ENCODE assay signal across 20 cellular contexts in genomic region chr19:16579381-16579780, GRCh38. TPM values are rescaled to one million over a fixed set of nuclear protein-coding genes. Genes with fewer than 3 reads are reported as not detected.
DNase-seq lines count a peak whose midpoint lies in the region; ATAC-seq and TF ChIP-seq lines count a peak whose summit lies in the region.
"Had no signal": no experiment of that assay in that cellular context is flagged by ENCODE, and none has a peak within 500 bp of the region (broad histone marks: within the 10 kb centered on the region; RNA-seq: fewer than 3 reads in every experiment).

No MANE protein-coding gene starts in this region.

- H3K36me3 Mint-ChIP-seq in natural killer cell (peaks cover 8% of the 10 kb centered on the region), activated B cell treated with CpG ODN at 0.5 μM for 24 hours (ENCODE audit: low read depth) (peaks cover 54% of the 10 kb centered on the region)
- H3K36me3 Mint-ChIP-seq in natural killer cell treated with Interleukin-12 subunit alpha and Interleukin-12 subunit beta and Interleukin-15 and Interleukin-18, amount 100 ng/mL, for 72 hours = no peaks in the 10 kb centered on the region

- no peak overlapping the region for H3K4me2 ChIP-seq in OCI-LY7 (ENCODE audit: low read length)

- H3K4me1 Mint-ChIP-seq in natural killer cell = peaks cover 39 to 60% of the 10 kb centered on the region in 2 donors
- peaks cover 41 to 42% of the 10 kb centered on the region in 2 donors for H3K4me1 Mint-ChIP-seq in natural killer cell treated with Interleukin-12 subunit alpha and Interleukin-12 subunit beta and Interleukin-15 and Interleukin-18, amount 100 ng/mL, for 72 hours (ENCODE audit: low read depth in 2 of 2)
- peaks cover 66% of the 10 kb centered on the region for H3K4me1 Mint-ChIP-seq in activated B cell treated with CpG ODN at 0.5 μM for 24 hours
- peaks cover 74% of the 10 kb centered on the region for H3K4me1 Mint-ChIP-seq in stimulated activated naive CD8-positive, alpha-beta T cell treated with anti-CD3 and anti-CD28 coated beads, Interleukin-15, amount 100 ng/mL, for 72 hours

- H3K4me3 Mint-ChIP-seq in natural killer cell (no peak overlapping the region), activated B cell treated with CpG ODN at 0.5 μM for 24 hours (no peak overlapping the region)
- no peak overlapping the region for H3K4me3 Mint-ChIP-seq in natural killer cell treated with Interleukin-12 subunit alpha and Interleukin-12 subunit beta and Interleukin-15 and Interleukin-18, amount 100 ng/mL, for 72 hours
- H3K4me3 Mint-ChIP-seq in stimulated activated naive CD8-positive, alpha-beta T cell treated with anti-CD3 and anti-CD28 coated beads, Interleukin-15, amount 100 ng/mL, for 72 hours = no peak overlapping the region

- no peak for DNase-seq in natural killer cell
- DNase-seq in natural killer cell treated with Interleukin-12 subunit alpha and Interleukin-12 subunit beta and Interleukin-15 and Interleukin-18, amount 100 ng/mL, for 72 hours (ENCODE audit: low spot score) = no peak
- no peak for DNase-seq in activated B cell treated with CpG ODN at 0.5 μM for 24 hours
- peak; percentile 35 for DNase-seq in epithelial cell of esophagus (ENCODE audit: low read depth)
- no peak for DNase-seq in stimulated activated naive CD8-positive, alpha-beta T cell treated with anti-CD3 and anti-CD28 coated beads, Interleukin-15, amount 100 ng/mL, for 72 hours
- DNase-seq in NCI-H82 (lab: John Stamatoyannopoulos, UW) = no peak
- no peak for DNase-seq in H4 (ENCODE audit: low spot score)
- no peak for DNase-seq in OCI-LY7 (ENCODE audit: low spot score)
- DNase-seq: activated CD4-positive, alpha-beta T cell treated with anti-CD3 and anti-CD28 coated beads, Interleukin-2, amount 50 U/mL, for 48 hours; activated effector memory CD4-positive, alpha-beta T cell treated with Interleukin-2 at 50 U/mL for 16 hours; erythroblast; GF-D8; left ventricle myocardium inferior; NCI-H187 treated with DMSO at 0.1 percent for 48 hours; NCI-H446; stimulated activated CD4-positive, alpha-beta T cell treated with anti-CD3 and anti-CD28 coated beads, Interleukin-4, amount 100 ng/mL, for 1 hour; testis had no signal

- H3K27ac ChIP-seq in OCI-LY7 (ENCODE audit: low read depth, low read length, poor library complexity, severe bottlenecking) = no peak overlapping the region
- H3K27ac ChIP-seq: ascending aorta, coronary artery, left ventricle myocardium inferior, testis had no signal

- peaks cover 11% of the 10 kb centered on the region for H4K20me1 ChIP-seq in OCI-LY7 (ENCODE audit: insufficient read depth, low read length)

- POLR2A ChIA-PET in activated B cell treated with CpG ODN at 0.5 μM for 24 hours (lab: Charles Lee) = interaction anchor here (0.6 to 2.3 kb wide), 2 partner anchors 9 to 114 kb away, joined by 9 read pairs; no protein-coding TSS in a partner anchor
- POLR2A ChIA-PET in OCI-LY7 (lab: Charles Lee) = no interaction called here

- H3K27me3 Mint-ChIP-seq in natural killer cell (ENCODE audit: low read depth in 2 of 2) (no peaks in the 10 kb centered on the region), activated B cell treated with CpG ODN at 0.5 μM for 24 hours (no peaks in the 10 kb centered on the region)
- H3K27me3 Mint-ChIP-seq in natural killer cell treated with Interleukin-12 subunit alpha and Interleukin-12 subunit beta and Interleukin-15 and Interleukin-18, amount 100 ng/mL, for 72 hours = no peaks in the 10 kb centered on the region
- no peaks in the 10 kb centered on the region for H3K27me3 Mint-ChIP-seq in stimulated activated naive CD8-positive, alpha-beta T cell treated with anti-CD3 and anti-CD28 coated beads, Interleukin-15, amount 100 ng/mL, for 72 hours

- no TSS peak for BruUV-seq in OCI-LY7 (replicated peaks; lab: Mats Ljungman, UMichigan)

- no peak overlapping the region for H2AFZ ChIP-seq in OCI-LY7 (ENCODE audit: low read length)

- peaks cover 34% of the 10 kb centered on the region for H3K4me1 ChIP-seq in OCI-LY7 (ENCODE audit: insufficient read depth, low read length, poor library complexity, severe bottlenecking)

- H3K36me3 ChIP-seq in OCI-LY7 (ENCODE audit: insufficient read depth, low read length) = peaks cover 72% of the 10 kb centered on the region

- peaks cover 71% of the 10 kb centered on the region for H3K79me2 ChIP-seq in OCI-LY7 (ENCODE audit: insufficient read depth, low read depth, low read length)

- CTCF ChIA-PET in activated B cell treated with CpG ODN at 0.5 μM for 24 hours (lab: Charles Lee) (no interaction called here), OCI-LY7 (lab: Charles Lee; ENCODE audit: unreplicated experiment) (no interaction called here)

- H3K4me3 ChIP-seq in epithelial cell of esophagus (ENCODE audit: low read length) = no peak overlapping the region
- no peak overlapping the region for H3K4me3 ChIP-seq in OCI-LY7 (ENCODE audit: low read depth, low read length, poor library complexity, severe bottlenecking)
- H3K4me3 ChIP-seq: ascending aorta, coronary artery, left ventricle myocardium inferior, skin epidermis, testis had no signal

- H3K9me2 ChIP-seq in OCI-LY7 (ENCODE audit: insufficient read depth, low read length) = no peaks in the 10 kb centered on the region

- ATAC-seq in natural killer cell (no peak), activated B cell treated with CpG ODN at 0.5 μM for 24 hours (ENCODE audit: low read depth) (no peak)
- no peak for ATAC-seq in natural killer cell treated with Interleukin-12 subunit alpha and Interleukin-12 subunit beta and Interleukin-15 and Interleukin-18, amount 100 ng/mL, for 72 hours
- no peak for ATAC-seq in stimulated activated naive CD8-positive, alpha-beta T cell treated with anti-CD3 and anti-CD28 coated beads, Interleukin-15, amount 100 ng/mL, for 72 hours

- H3K9me3 ChIP-seq in OCI-LY7 (ENCODE audit: low read length) = no peaks in the 10 kb centered on the region
- H3K9me3 ChIP-seq: ascending aorta, left ventricle myocardium inferior, testis had no signal

- TF ChIP-seq CTCF in natural killer cell (IDR thresholded peaks at IDR 0.05) = no peak
- no peak for TF ChIP-seq CTCF in activated B cell treated with CpG ODN at 0.5 μM for 24 hours (IDR thresholded peaks at IDR 0.05)
- TF ChIP-seq CTCF in epithelial cell of esophagus (IDR thresholded peaks at IDR 0.05; ENCODE audit: insufficient read depth, low read depth, low read length, missing control alignments) = no peak
- no peak for TF ChIP-seq CTCF in OCI-LY7 (conservative IDR thresholded peaks at IDR 0.05; ENCODE audit: low read length)

- H3K9me3 Mint-ChIP-seq in natural killer cell = no peaks in the 10 kb centered on the region
- H3K9me3 Mint-ChIP-seq in natural killer cell treated with Interleukin-12 subunit alpha and Interleukin-12 subunit beta and Interleukin-15 and Interleukin-18, amount 100 ng/mL, for 72 hours = no peaks in the 10 kb centered on the region
- H3K9me3 Mint-ChIP-seq in activated B cell treated with CpG ODN at 0.5 μM for 24 hours = no peaks in the 10 kb centered on the region
- H3K9me3 Mint-ChIP-seq in stimulated activated naive CD8-positive, alpha-beta T cell treated with anti-CD3 and anti-CD28 coated beads, Interleukin-15, amount 100 ng/mL, for 72 hours = no peaks in the 10 kb centered on the region

- intact Hi-C loops in natural killer cell (cut with micrococcal nuclease) = no loop called here
- intact Hi-C loops in activated B cell treated with CpG ODN at 0.5 μM for 24 hours (cut with micrococcal nuclease) = no loop called here
- intact Hi-C loops in OCI-LY7 (cut with micrococcal nuclease; ENCODE audit: unreplicated experiment) = no loop called here

- H3K27ac Mint-ChIP-seq in natural killer cell (peak overlapping the region; percentile 61 to 69), activated B cell treated with CpG ODN at 0.5 μM for 24 hours (peak overlapping the region; percentile 99)
- H3K27ac Mint-ChIP-seq in natural killer cell treated with Interleukin-12 subunit alpha and Interleukin-12 subunit beta and Interleukin-15 and Interleukin-18, amount 100 ng/mL, for 72 hours = peak overlapping the region in 1 of 2 donors; percentile 19
- H3K27ac Mint-ChIP-seq in stimulated activated naive CD8-positive, alpha-beta T cell treated with anti-CD3 and anti-CD28 coated beads, Interleukin-15, amount 100 ng/mL, for 72 hours = peak overlapping the region; percentile 43 to 73

RNA-seq across cellular contexts. Expression of gene SLC35E1, which starts 7.2 kb away (rescaled TPM):
- total RNA-seq in natural killer cell = 10 to 100 TPM; 53.2 to 55.5 (median 54.2) TPM
- total RNA-seq in natural killer cell treated with Interleukin-12 subunit alpha and Interleukin-12 subunit beta and Interleukin-15 and Interleukin-18, amount 100 ng/mL, for 72 hours = 10 to 100 TPM; 52.2 to 71.5 TPM
- 41.6 and 51.7 TPM in 2 replicates for total RNA-seq in activated B cell treated with CpG ODN at 0.5 μM for 24 hours
- total RNA-seq in H4 (2014; rRNA removed; shearing (Covaris generic)) = 19.6 and 29.6 TPM in 2 replicates
- total RNA-seq in OCI-LY7 (2014; rRNA removed; shearing (Covaris generic)) = 17.3 and 21.1 TPM in 2 replicates
- total RNA-seq in OCI-LY7 (2022) = 37.2 and 41.2 TPM in 2 replicates

RNA-seq across cellular contexts. Expression of gene CHERP, which starts 37.1 kb away (rescaled TPM):
- total RNA-seq in natural killer cell = 10 to 100 TPM; 46.5 to 70.8 (median 68.2) TPM
- 10 to 100 TPM; 64.1 to 93.0 TPM for total RNA-seq in natural killer cell treated with Interleukin-12 subunit alpha and Interleukin-12 subunit beta and Interleukin-15 and Interleukin-18, amount 100 ng/mL, for 72 hours
- total RNA-seq in activated B cell treated with CpG ODN at 0.5 μM for 24 hours = 70.9 and 89.3 TPM in 2 replicates
- 2.2 and 4.1 TPM in 2 replicates for total RNA-seq in H4 (2014; rRNA removed; shearing (Covaris generic))
- total RNA-seq in OCI-LY7 (2014; rRNA removed; shearing (Covaris generic)) = 14.6 and 15.6 TPM in 2 replicates
- 87.1 and 87.2 TPM in 2 replicates for total RNA-seq in OCI-LY7 (2022)

RNA-seq across cellular contexts. Expression of gene MED26, which starts 48.6 kb away (rescaled TPM):
- total RNA-seq in natural killer cell (10 to 100 TPM; 34.7 to 47.5 (median 47.3) TPM), activated B cell treated with CpG ODN at 0.5 μM for 24 hours (32.0 and 36.1 TPM in 2 replicates), OCI-LY7 (2022) (26.8 and 27.1 TPM in 2 replicates)
- 10 to 100 TPM; 15.5 to 28.1 TPM for total RNA-seq in natural killer cell treated with Interleukin-12 subunit alpha and Interleukin-12 subunit beta and Interleukin-15 and Interleukin-18, amount 100 ng/mL, for 72 hours
- total RNA-seq in H4 (2014; rRNA removed; shearing (Covaris generic)) = 4.2 and 4.8 TPM in 2 replicates
- 17.2 and 19.4 TPM in 2 replicates for total RNA-seq in OCI-LY7 (2014; rRNA removed; shearing (Covaris generic))
